Comparison of ENCODE assay signal across 15 cellular contexts in the genomic region with DNA sequence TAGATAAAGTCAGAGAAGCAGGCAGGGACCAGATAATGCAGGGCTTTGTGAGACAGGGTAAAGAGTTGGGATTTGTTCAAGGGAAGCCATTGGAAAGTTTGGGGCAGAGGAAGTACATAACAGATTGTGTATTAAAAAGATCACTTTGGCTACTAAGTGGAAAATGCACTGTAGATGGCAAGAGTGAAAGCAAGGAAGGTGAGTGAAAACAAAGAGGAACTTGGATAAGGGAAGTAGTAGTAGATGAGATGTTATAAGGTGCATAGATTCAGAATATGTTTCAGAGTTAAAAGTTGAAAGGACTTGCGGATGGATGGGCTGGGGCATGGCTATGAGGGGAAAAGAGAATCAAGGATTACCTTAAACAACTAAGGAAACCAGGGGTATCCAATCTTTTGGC.
"Had no signal": no experiment of that assay in that cellular context is flagged by ENCODE, and none has a peak within 500 bp of the region (broad histone marks: within the 10 kb centered on the region; RNA-seq: fewer than 3 reads in every experiment).

No MANE protein-coding gene starts in this region.

- H3K4me3 ChIP-seq: tibial artery, vagina had no signal

- H3K4me3 Mint-ChIP-seq: activated naive CD4-positive, alpha-beta T cell treated with anti-CD3 and anti-CD28 coated beads, Interleukin-2, amount 10 ng/mL, durations not matched to agents 7 days and 5 days; activated T-helper 1 cell treated with anti-CD3 and anti-CD28 coated beads, Interleukin-12 subunit alpha, Interleukin-12 subunit beta, Interleukin-2, Interleukin-4 antibody, amounts not matched to agents 30 ng/mL and 10 ng/mL and 1 ng/mL, durations not matched to agents 14 hours and 24 hours and 36 hours had no signal

- H3K27ac ChIP-seq: brain microvascular endothelial cell, parathyroid adenoma, tibial artery, vagina had no signal

- H3K79me2 ChIP-seq: parathyroid adenoma had no signal

- H3K27me3 Mint-ChIP-seq: activated naive CD4-positive, alpha-beta T cell treated with anti-CD3 and anti-CD28 coated beads, Interleukin-2, amount 10 ng/mL, durations not matched to agents 7 days and 5 days had no signal

- H3K27me3 ChIP-seq: brain microvascular endothelial cell, tibial artery, vagina had no signal

- DNase-seq: activated CD4-positive, alpha-beta T cell treated with anti-CD3 and anti-CD28 coated beads, Interleukin-2, amount 50 U/mL, for 4 hours; activated naive CD4-positive, alpha-beta T cell treated with anti-CD3 and anti-CD28 coated beads, Interleukin-2, amount 10 ng/mL, durations not matched to agents 7 days and 5 days; amygdala; brain microvascular endothelial cell; cerebellar nuclear complex; dermis blood vessel endothelial cell; hippocampal formation; stimulated activated CD4-positive, alpha-beta T cell treated with anti-CD3 and anti-CD28 coated beads, Interleukin-4, amount 100 ng/mL, for 1 hour; stimulated activated CD8-positive, alpha-beta memory T cell treated with anti-CD3 and anti-CD28 coated beads, Interleukin-4, amount 100 ng/mL, for 48 hours; T-helper 2 cell; tibial artery had no signal

- H3K9me3 Mint-ChIP-seq: activated naive CD4-positive, alpha-beta T cell treated with anti-CD3 and anti-CD28 coated beads, Interleukin-2, amount 10 ng/mL, durations not matched to agents 7 days and 5 days; activated T-helper 1 cell treated with anti-CD3 and anti-CD28 coated beads, Interleukin-12 subunit alpha, Interleukin-12 subunit beta, Interleukin-2, Interleukin-4 antibody, amounts not matched to agents 30 ng/mL and 10 ng/mL and 1 ng/mL, durations not matched to agents 14 hours and 24 hours and 36 hours had no signal

- H3K4me1 ChIP-seq: parathyroid adenoma, tibial artery, vagina had no signal

- H3K27ac Mint-ChIP-seq: activated naive CD4-positive, alpha-beta T cell treated with anti-CD3 and anti-CD28 coated beads, Interleukin-2, amount 10 ng/mL, durations not matched to agents 7 days and 5 days; activated T-helper 1 cell treated with anti-CD3 and anti-CD28 coated beads, Interleukin-12 subunit alpha, Interleukin-12 subunit beta, Interleukin-2, Interleukin-4 antibody, amounts not matched to agents 30 ng/mL and 10 ng/mL and 1 ng/mL, durations not matched to agents 14 hours and 24 hours and 36 hours had no signal

- H3K9ac ChIP-seq: parathyroid adenoma had no signal

- H2AFZ ChIP-seq: parathyroid adenoma had no signal

- ATAC-seq: activated CD4-positive, CD25-positive, alpha-beta regulatory T cell treated with anti-CD3 and anti-CD28 coated beads, Interleukin-2, amount 50 U/mL, for 24 hours had no signal
